In the genomic region with DNA sequence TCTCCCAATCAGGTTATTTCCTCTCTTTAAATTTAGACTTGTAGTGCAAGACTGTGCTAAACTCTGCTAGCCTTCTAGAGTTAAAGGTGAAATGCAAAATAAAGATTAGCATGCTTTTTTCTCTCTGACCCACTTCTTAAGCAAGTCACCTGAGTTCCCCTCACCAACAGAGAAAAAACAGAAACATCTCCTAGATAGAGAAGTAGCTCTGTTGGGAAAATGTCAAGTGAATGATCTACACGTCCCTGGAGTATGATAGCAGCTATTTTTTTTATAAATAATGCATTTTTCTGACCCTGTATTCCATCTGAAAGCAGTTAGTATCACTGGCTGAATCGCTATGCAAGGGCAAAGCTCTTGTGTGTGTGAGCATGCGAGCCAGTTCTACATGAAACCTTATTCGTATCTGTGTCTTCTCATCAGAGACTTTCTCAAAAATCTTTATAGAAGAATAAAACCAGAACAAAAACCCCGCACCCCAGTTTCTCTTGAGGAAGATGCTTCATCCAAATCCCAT, we compare ENCODE assay signal across 25 cellular contexts. TPM values are rescaled to one million over a fixed set of nuclear protein-coding genes. Genes with fewer than 3 reads are reported as not detected.
A peak's percentile ranks its signal among the peaks of the same experiment; 100 is the strongest.
DNase-seq lines count a peak whose midpoint lies in the region; ATAC-seq and TF ChIP-seq lines count a peak whose summit lies in the region.
"Had no signal": no experiment of that assay in that cellular context is flagged by ENCODE, and none has a peak within 500 bp of the region (broad histone marks: within the 10 kb centered on the region; RNA-seq: fewer than 3 reads in every experiment).

No MANE protein-coding gene starts in this region.

- TF ChIP-seq POLR2A in IMR-90 (IDR thresholded peaks at IDR 0.05; ENCODE audit: low read depth, low read length), result no peak

- peaks cover 11% of the 10 kb centered on the region for H3K9me1 ChIP-seq in IMR-90 (ENCODE audit: insufficient read depth, low read length)

- WGBS in IMR-90 (ENCODE audit: extremely low coverage in 2 of 2, insufficient read length in 1 of 2), 2 experiments, result no CpG with 5 or more reads among the region's 5 CpGs

- peaks cover 3% of the 10 kb centered on the region; the same call in 1 of the 2 replicates for H3K4me1 ChIP-seq in IMR-90 (ENCODE audit: control insufficient read depth, insufficient read depth, low read length)
- H3K4me1 ChIP-seq in subcutaneous abdominal adipose tissue (ENCODE audit: control insufficient read depth in 5 of 5, insufficient read depth in 5 of 5, low read length in 5 of 5), result peaks cover 12 to 36% (median 26%) of the 10 kb centered on the region in 5 donors
- H3K4me1 ChIP-seq: BE2C, SJCRH30 had no signal

- no peak overlapping the region for H4K5ac ChIP-seq in IMR-90 (ENCODE audit: low read depth, low read length)

- H3K18ac ChIP-seq in IMR-90 (ENCODE audit: low read depth, low read length), result no peak overlapping the region

- BruUV-seq in IMR-90 (replicated peaks; lab: Mats Ljungman, UMichigan), result no TSS peak
- no TSS peak for BruUV-seq in Calu3 (replicated peaks; lab: Mats Ljungman, UMichigan)

- H3K4me1 Mint-ChIP-seq in brain, result peaks cover 52% of the 10 kb centered on the region
- H3K4me1 Mint-ChIP-seq in memory B cell, result no peaks in the 10 kb centered on the region
- H3K4me1 Mint-ChIP-seq in Calu3 (ENCODE audit: low read depth, unreplicated experiment), result peaks cover 35% of the 10 kb centered on the region

- no peak overlapping the region for H2BK5ac ChIP-seq in IMR-90 (ENCODE audit: low read depth, low read length, poor library complexity, severe bottlenecking)

- H3K4me2 ChIP-seq in IMR-90 (ENCODE audit: low read depth, low read length), result no peak overlapping the region

- DNase-seq in IMR-90 (no peak), memory B cell (ENCODE audit: low spot score in 2 of 2) (no peak), Calu3 (no peak)
- DNase-seq in stimulated activated CD4-positive, alpha-beta T cell treated with anti-CD3 and anti-CD28 coated beads, Interleukin-1b, Interleukin-23, amount 100 ng/mL, for 48 hours, result no peak
- DNase-seq: activated CD4-positive, alpha-beta T cell treated with anti-CD3 and anti-CD28 coated beads for 48 hours; activated naive CD4-positive, alpha-beta T cell treated with anti-CD3 and anti-CD28 coated beads for 36 hours; activated T-cell treated with anti-CD3 and anti-CD28 coated beads, Interleukin-2, amount 50 U/mL, for 72 hours; amygdala; BE2C; central memory CD4-positive, alpha-beta T cell; DMS79; dorsolateral prefrontal cortex; Kasumi-1; kidney glomerular epithelial cell; naive thymus-derived CD8-positive, alpha-beta T cell; NCI-H2029; NCI-H226; NCI-H82; pancreas; right lobe of liver; SJCRH30 had no signal

- CTCF ChIA-PET in IMR-90 (lab: Yijun Ruan, JAX) (no interaction called here), Calu3 (lab: Charles Lee) (no interaction called here)

- intact Hi-C loops in IMR-90 (cut with micrococcal nuclease), result no loop called here
- intact Hi-C loops in Calu3 (cut with micrococcal nuclease; ENCODE audit: unreplicated experiment), result no loop called here

- H3K9me3 ChIP-seq in IMR-90 (ENCODE audit: control insufficient read depth, insufficient read depth, low read length) (no peaks in the 10 kb centered on the region), subcutaneous abdominal adipose tissue (ENCODE audit: control insufficient read depth in 5 of 5, low read length in 5 of 5) (no peaks in the 10 kb centered on the region)
- H3K9me3 ChIP-seq: BE2C, pancreas, right lobe of liver, SJCRH30 had no signal

- POLR2A ChIA-PET in IMR-90 (lab: Charles Lee; ENCODE audit: unreplicated experiment), result no interaction called here

- H3K4me3 ChIP-seq in IMR-90 (ENCODE audit: insufficient read depth, low read depth, low read length) (no peak overlapping the region), subcutaneous abdominal adipose tissue (ENCODE audit: low read depth in 1 of 5, low read length in 5 of 5) (no peak overlapping the region)
- H3K4me3 ChIP-seq: GM12878, pancreas, right lobe of liver, SJCRH30 had no signal

- H3K56ac ChIP-seq in IMR-90 (ENCODE audit: extremely low read depth, insufficient read depth, low read length), result no peak overlapping the region

- no peak overlapping the region; the same call in 1 of the 2 replicates for H3K23ac ChIP-seq in IMR-90 (ENCODE audit: low read depth, low read length)

- H2BK120ac ChIP-seq in IMR-90 (ENCODE audit: low read depth, low read length), result no peak overlapping the region

- dilution Hi-C loops in IMR-90 (cut with HindIII; ENCODE audit: low sequenced_read_pairs, unreplicated experiment), result no loop called here

- no peak overlapping the region for H4K8ac ChIP-seq in IMR-90 (ENCODE audit: low read depth in 2 of 2, low read length in 2 of 2)

- H3K27me3 Mint-ChIP-seq in brain, result no peaks in the 10 kb centered on the region
- H3K27me3 Mint-ChIP-seq in memory B cell, result no peaks in the 10 kb centered on the region
- H3K27me3 Mint-ChIP-seq in Calu3 (ENCODE audit: unreplicated experiment), result no peaks in the 10 kb centered on the region
- H3K27me3 Mint-ChIP-seq: naive thymus-derived CD8-positive, alpha-beta T cell had no signal

- ATAC-seq in IMR-90 (ENCODE audit: low read depth) (peak; percentile 30), memory B cell (ENCODE audit: low read depth) (no peak), GM19455 (IDR thresholded peaks at IDR 0.05; ENCODE audit: unreplicated experiment) (no peak)
- ATAC-seq: activated T-cell treated with anti-CD3 and anti-CD28 coated beads, Interleukin-2, amount 50 U/mL, for 72 hours; GM12878; naive thymus-derived CD8-positive, alpha-beta T cell; pancreas had no signal

- no peak overlapping the region for H2BK15ac ChIP-seq in IMR-90 (ENCODE audit: low read depth, low read length)

- H3K79me1 ChIP-seq in IMR-90 (ENCODE audit: low read depth in 1 of 2, low read length in 2 of 2), result peaks cover 14 to 37% of the 10 kb centered on the region in 2 experiments; a peak in 3 of 4 replicates

- no peak overlapping the region; the same call in 1 of the 2 replicates for H3K27ac ChIP-seq in IMR-90 (ENCODE audit: insufficient read depth, low read length)
- H3K27ac ChIP-seq in subcutaneous abdominal adipose tissue (ENCODE audit: low read depth, low read length), result peak overlapping the region; percentile 37
- H3K27ac ChIP-seq: pancreas, right lobe of liver, SJCRH30 had no signal

- no peak overlapping the region for H3K14ac ChIP-seq in IMR-90 (replicated peaks; ENCODE audit: low read depth, low read length)

- H4K20me1 ChIP-seq in IMR-90 (ENCODE audit: insufficient read depth, low read length), result peaks cover 10% of the 10 kb centered on the region; the same call in 1 of the 2 replicates

- peaks cover 58% of the 10 kb centered on the region for H3K36me3 Mint-ChIP-seq in brain
- H3K36me3 Mint-ChIP-seq in memory B cell, result peaks cover 10% of the 10 kb centered on the region
- peaks cover 19% of the 10 kb centered on the region for H3K36me3 Mint-ChIP-seq in Calu3 (ENCODE audit: insufficient read depth, unreplicated experiment)

- H3K36me3 ChIP-seq in IMR-90 (ENCODE audit: control insufficient read depth, insufficient read depth, low read length) (peaks cover 4% of the 10 kb centered on the region), subcutaneous abdominal adipose tissue (ENCODE audit: control insufficient read depth in 5 of 5, insufficient read depth in 5 of 5, low read length in 5 of 5) (peaks cover 0 to 2% (median 0%) of the 10 kb centered on the region in 5 donors)
- H3K36me3 ChIP-seq: BE2C, pancreas, right lobe of liver, SJCRH30 had no signal

- no peak overlapping the region for H3K4ac ChIP-seq in IMR-90 (ENCODE audit: low read depth, low read length)

- H3K27ac Mint-ChIP-seq in brain, result peak overlapping the region in 3 of 5 experiments; percentile 9 to 76 (median 15)
- H3K27ac Mint-ChIP-seq in memory B cell, result peak overlapping the region; percentile 8
- no peak overlapping the region for H3K27ac Mint-ChIP-seq in Calu3 (ENCODE audit: unreplicated experiment)
- H3K27ac Mint-ChIP-seq: activated naive CD4-positive, alpha-beta T cell treated with anti-CD3 and anti-CD28 coated beads for 36 hours; activated T-cell treated with anti-CD3 and anti-CD28 coated beads, Interleukin-2, amount 50 U/mL, for 72 hours had no signal

- no peaks in the 10 kb centered on the region for H3K9me3 Mint-ChIP-seq in brain
- H3K9me3 Mint-ChIP-seq in memory B cell, result no peaks in the 10 kb centered on the region
- no peaks in the 10 kb centered on the region for H3K9me3 Mint-ChIP-seq in Calu3 (ENCODE audit: low read depth, unreplicated experiment)
- H3K9me3 Mint-ChIP-seq: activated naive CD4-positive, alpha-beta T cell treated with anti-CD3 and anti-CD28 coated beads for 36 hours; activated T-cell treated with anti-CD3 and anti-CD28 coated beads, Interleukin-2, amount 50 U/mL, for 72 hours; naive thymus-derived CD8-positive, alpha-beta T cell had no signal

- H3K9ac ChIP-seq in IMR-90 (ENCODE audit: low read depth, low read length) (no peak overlapping the region), subcutaneous abdominal adipose tissue (ENCODE audit: low read length in 5 of 5) (peak overlapping the region in 1 of 5 donors; percentile 6)

- in situ Hi-C loops in IMR-90 (cut with MboI; ENCODE audit: low sequenced_read_pairs), result no loop called here

- TF ChIP-seq CTCF in IMR-90 (conservative IDR thresholded peaks at IDR 0.05; ENCODE audit: low read depth, low read length) (no peak), brain (conservative IDR thresholded peaks at IDR 0.05) (no peak), Calu3 (IDR thresholded peaks at IDR 0.05; ENCODE audit: unreplicated experiment) (no peak)

- no peak overlapping the region for H2AFZ ChIP-seq in IMR-90 (replicated peaks; ENCODE audit: low read length, poor library complexity)

- no peak overlapping the region for H2AK9ac ChIP-seq in IMR-90 (replicated peaks; ENCODE audit: low read depth, low read length, poor library complexity)

- no peak overlapping the region for H2BK20ac ChIP-seq in IMR-90 (ENCODE audit: low read depth, low read length)

- TF ChIP-seq RAD21 in IMR-90 (IDR thresholded peaks at IDR 0.05; ENCODE audit: low read length), result no peak

- H3K27me3 ChIP-seq in IMR-90 (ENCODE audit: control insufficient read depth, insufficient read depth, low read length) (no peaks in the 10 kb centered on the region), subcutaneous abdominal adipose tissue (ENCODE audit: control insufficient read depth in 5 of 5, insufficient read depth in 4 of 5, low read length in 5 of 5) (no peaks in the 10 kb centered on the region)
- H3K27me3 ChIP-seq: BE2C, dorsolateral prefrontal cortex, pancreas, right lobe of liver, SJCRH30 had no signal

- H4K91ac ChIP-seq in IMR-90 (ENCODE audit: insufficient read depth, low read depth, low read length), result no peak overlapping the region

- peak overlapping the region in 1 of 5 experiments; percentile 63 for H3K4me3 Mint-ChIP-seq in brain
- H3K4me3 Mint-ChIP-seq in memory B cell, result no peak overlapping the region
- H3K4me3 Mint-ChIP-seq in Calu3 (ENCODE audit: low read depth, unreplicated experiment), result no peak overlapping the region
- H3K4me3 Mint-ChIP-seq: activated naive CD4-positive, alpha-beta T cell treated with anti-CD3 and anti-CD28 coated beads for 36 hours; activated T-cell treated with anti-CD3 and anti-CD28 coated beads, Interleukin-2, amount 50 U/mL, for 72 hours; naive thymus-derived CD8-positive, alpha-beta T cell had no signal

- H2AK5ac ChIP-seq in IMR-90 (ENCODE audit: low read depth, low read length), result no peak overlapping the region

RNA-seq across cellular contexts. Expression of gene ANKMY2, which starts 8.2 kb away (rescaled TPM):
- total RNA-seq in IMR-90 (2012; rRNA removed) (41.9 and 43.6 TPM in 2 replicates), Calu3 (2022) (29.9 and 32.5 TPM in 2 replicates)
- polyA plus RNA-seq in IMR-90 (2012; rRNA removed) (15.8 and 19.5 TPM in 2 replicates), brain (ENCODE audit: insufficient read depth, low read depth, low replicate concordance) (14.7 TPM)
- 5.3 TPM in 2 replicates for polyA plus RNA-seq in IMR-90 (2012; cell fraction: cytosol; rRNA removed)
- polyA plus RNA-seq in IMR-90 (2012; cell fraction: nucleus; rRNA removed; ENCODE audit: low replicate concordance), result 3.9 and 25.7 TPM in 2 replicates

RNA-seq across cellular contexts. Expression of gene BZW2, which starts 8.6 kb away (rescaled TPM):
- total RNA-seq in IMR-90 (2012; rRNA removed) (58.1 and 65.0 TPM in 2 replicates), Calu3 (2022) (185 and 194 TPM in 2 replicates)
- polyA plus RNA-seq in IMR-90 (2012; rRNA removed) (86.1 and 92.9 TPM in 2 replicates), brain (ENCODE audit: insufficient read depth, low read depth, low replicate concordance) (58.3 TPM)
- polyA plus RNA-seq in IMR-90 (2012; cell fraction: cytosol; rRNA removed), result 28.3 and 30.7 TPM in 2 replicates
- polyA plus RNA-seq in IMR-90 (2012; cell fraction: nucleus; rRNA removed; ENCODE audit: low replicate concordance), result 10.4 and 40.8 TPM in 2 replicates
